In the genomic region with DNA sequence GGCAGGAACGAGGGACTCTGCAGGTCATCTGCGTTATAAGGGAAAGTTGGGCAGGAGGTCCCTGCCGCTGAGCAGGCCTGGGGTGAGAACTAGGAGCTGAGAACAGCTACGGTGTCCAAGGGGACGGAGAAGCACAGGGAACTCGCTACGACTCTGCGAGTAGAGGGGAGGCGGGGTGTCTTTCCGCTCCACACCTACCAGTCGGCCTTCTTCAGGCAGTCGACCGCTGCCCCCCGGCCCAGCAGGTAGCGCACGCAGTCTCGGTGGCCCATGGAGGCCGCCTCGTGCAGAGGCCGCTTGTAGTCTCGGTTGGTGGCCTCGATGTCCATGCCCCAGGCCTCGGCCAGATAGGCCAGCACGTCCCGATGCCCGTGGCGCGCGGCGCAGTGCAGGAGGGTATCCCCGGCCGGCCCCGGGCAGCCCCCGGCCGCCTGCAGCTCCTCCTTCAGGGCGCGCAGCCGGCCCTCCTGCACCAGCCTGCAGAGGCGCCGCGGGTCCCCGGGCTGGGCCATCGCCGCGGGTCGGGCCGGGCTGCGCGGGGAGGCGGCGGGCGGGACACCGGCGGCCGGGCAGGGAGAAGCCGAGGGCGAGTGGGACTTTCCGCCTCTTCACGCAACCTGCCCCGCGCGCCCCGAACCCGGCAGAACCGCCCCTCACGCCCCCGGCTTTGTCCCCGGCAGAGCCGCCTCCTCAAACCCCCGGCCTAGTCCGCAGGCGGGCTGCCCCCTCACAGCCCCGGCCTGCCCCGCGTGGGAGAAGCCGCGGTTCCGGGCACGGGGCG, we compare ENCODE assay signal across 8 cellular contexts.
DNase-seq lines count a peak whose midpoint lies in the region; ATAC-seq and TF ChIP-seq lines count a peak whose summit lies in the region.

No MANE protein-coding gene starts in this region.

- in situ Hi-C loops in astrocyte of the spinal cord (cut with HindIII; ENCODE audit: low sequenced_read_pairs): no loop called here

- peak overlapping the region; percentile 34; the same call in 1 of the 2 replicates for H3K27ac ChIP-seq in SU-DHL-6 (ENCODE audit: low read depth, low read length)

- H3K9ac ChIP-seq in SU-DHL-6 (ENCODE audit: low read length): peak overlapping the region; percentile 92

- H4K20me1 ChIP-seq in SU-DHL-6 (ENCODE audit: low read depth, low read length): no peaks in the 10 kb centered on the region

- TF ChIP-seq CTCF in SU-DHL-6 (IDR thresholded peaks at IDR 0.05; ENCODE audit: insufficient read depth, low read length, poor library complexity, severe bottlenecking): no peak
- TF ChIP-seq CTCF in astrocyte of the spinal cord (IDR thresholded peaks at IDR 0.05; ENCODE audit: low read depth, low read length): no peak

- H3K4me3 ChIP-seq in SU-DHL-6 (ENCODE audit: insufficient read depth, low read length, poor library complexity, severe bottlenecking): peak overlapping the region; percentile 97
- peak overlapping the region; percentile 63 for H3K4me3 ChIP-seq in astrocyte of the spinal cord (ENCODE audit: low read depth, low read length)

- H3K79me2 ChIP-seq in SU-DHL-6 (ENCODE audit: insufficient read depth, low read length): peaks cover 33% of the 10 kb centered on the region

- DNase-seq in AG08396 (ENCODE audit: low spot score) (peak; percentile 38), astrocyte of the spinal cord (ENCODE audit: low read depth, low spot score) (peak; percentile 22), iPS-NIHi11 (ENCODE audit: low spot score) (peak; percentile 62), NCI-H226 (no peak)
- peak; percentile 44 for DNase-seq in stimulated activated CD4-positive, alpha-beta T cell treated with anti-CD3 and anti-CD28 coated beads, Interleukin-12 subunit alpha, Interleukin-12 subunit beta, amount 100 ng/mL, for 4 hours

- H3K27me3 ChIP-seq in SU-DHL-6 (ENCODE audit: low read length): no peaks in the 10 kb centered on the region

- 0 out of 2 replicates have a peak, but pooled peaks cover 2% of the 10 kb centered on the region for H3F3A ChIP-seq in SU-DHL-6 (ENCODE audit: insufficient read depth)

- H3K4me2 ChIP-seq in SU-DHL-6 (ENCODE audit: low read depth, low read length, poor library complexity, severe bottlenecking): peak overlapping the region; percentile 52

- peak; percentile 31 for ATAC-seq in GM19035 (IDR thresholded peaks at IDR 0.05; ENCODE audit: unreplicated experiment)
- ATAC-seq in HG03280 (IDR thresholded peaks at IDR 0.05; ENCODE audit: unreplicated experiment): peak; percentile 28

- H3K36me3 ChIP-seq in SU-DHL-6 (ENCODE audit: low read length): peaks cover 8% of the 10 kb centered on the region; the same call in 1 of the 2 replicates

- peak overlapping the region; percentile 94 for H2AFZ ChIP-seq in SU-DHL-6 (ENCODE audit: low read depth, low read length, severe bottlenecking)

- no peaks in the 10 kb centered on the region for H3K9me2 ChIP-seq in SU-DHL-6 (replicated peaks; ENCODE audit: insufficient read depth, low read length)

- H3K9me3 ChIP-seq in SU-DHL-6 (ENCODE audit: insufficient read depth, low read length): no peaks in the 10 kb centered on the region
